ENCODE assay signal across 8 cellular contexts in genomic region chr14:66507181-66507721, GRCh38. TPM values are rescaled to one million over a fixed set of nuclear protein-coding genes. Genes with fewer than 3 reads are reported as not detected.
DNase-seq lines count a peak whose midpoint lies in the region; ATAC-seq and TF ChIP-seq lines count a peak whose summit lies in the region.

No MANE protein-coding gene starts in this region.

- H3K36me3 Mint-ChIP-seq in activated naive CD4-positive, alpha-beta T cell treated with anti-CD3 and anti-CD28 coated beads for 36 hours (ENCODE audit: low read depth), result peaks cover 3% of the 10 kb centered on the region

- H3K4me3 ChIP-seq in GM06990 (replicated peaks; ENCODE audit: low read depth, low read length) (peak overlapping the region; percentile 100), right atrium auricular region (peak overlapping the region; percentile 77 to 86), skin epidermis (peak overlapping the region; percentile 65 to 89 (median 84))

- no peaks in the 10 kb centered on the region for H3K9me3 ChIP-seq in right atrium auricular region

- H3K9me3 Mint-ChIP-seq in activated naive CD4-positive, alpha-beta T cell treated with anti-CD3 and anti-CD28 coated beads for 36 hours, result no peaks in the 10 kb centered on the region

- H3K4me1 ChIP-seq in right atrium auricular region, result peaks cover 0 to 16% of the 10 kb centered on the region in 2 donors

- peak; percentile 10 for ATAC-seq in GM21576 (IDR thresholded peaks at IDR 0.05; ENCODE audit: unreplicated experiment)

- intact Hi-C loops in activated naive CD4-positive, alpha-beta T cell treated with anti-CD3 and anti-CD28 coated beads for 36 hours (cut with micrococcal nuclease), result loop anchor here (5.0 to 10.0 kb wide), 7 partner anchors 100 to 1405 kb away; partner anchors contain the start of genes MAX and RDH11

- H3K36me3 ChIP-seq in GM06990 (ENCODE audit: control insufficient read depth, insufficient read depth, low read length) (no peaks in the 10 kb centered on the region), right atrium auricular region (no peaks in the 10 kb centered on the region)

- peak overlapping the region; percentile 85 for H3K27ac Mint-ChIP-seq in activated naive CD4-positive, alpha-beta T cell treated with anti-CD3 and anti-CD28 coated beads for 36 hours

- H3K27ac ChIP-seq in right atrium auricular region (peak overlapping the region; percentile 96 to 97), skin epidermis (peak overlapping the region; percentile 39 to 94 (median 84))

- peak overlapping the region; percentile 96 for H3K4me3 Mint-ChIP-seq in activated naive CD4-positive, alpha-beta T cell treated with anti-CD3 and anti-CD28 coated beads for 36 hours

- no peaks in the 10 kb centered on the region for H3K27me3 ChIP-seq in GM06990 (replicated peaks; ENCODE audit: control insufficient read depth, insufficient read depth, low read length)
- H3K27me3 ChIP-seq in right atrium auricular region, result no peaks in the 10 kb centered on the region

- TF ChIP-seq CTCF in GM06990 (IDR thresholded peaks at IDR 0.05; ENCODE audit: insufficient read depth, low read length, poor library complexity, severe bottlenecking) (no peak), right atrium auricular region (IDR thresholded peaks at IDR 0.05) (no peak)

- CTCF ChIA-PET in activated naive CD4-positive, alpha-beta T cell treated with anti-CD3 and anti-CD28 coated beads for 36 hours (lab: Charles Lee), result interaction anchor here (0.8 to 1.9 kb wide), 4 partner anchors 11 to 644 kb away, joined by 3 to 7 read pairs (median 3); no protein-coding TSS in a partner anchor

- DNase-seq in GM06990 (ENCODE audit: extremely low read depth, insufficient read length) (no peak), LoVo (ENCODE audit: low spot score) (peak; percentile 69), right atrium auricular region (ENCODE audit: low spot score) (no peak), A172 (ENCODE audit: low spot score) (no peak), GF-D8 (lab: John Stamatoyannopoulos, UW) (no peak)
- no peak for DNase-seq in activated naive CD4-positive, alpha-beta T cell treated with anti-CD3 and anti-CD28 coated beads for 36 hours

- peaks cover 7% of the 10 kb centered on the region for H3K27me3 Mint-ChIP-seq in activated naive CD4-positive, alpha-beta T cell treated with anti-CD3 and anti-CD28 coated beads for 36 hours (ENCODE audit: low read depth)

- H3K4me1 Mint-ChIP-seq in activated naive CD4-positive, alpha-beta T cell treated with anti-CD3 and anti-CD28 coated beads for 36 hours (ENCODE audit: low read depth), result peaks cover 27% of the 10 kb centered on the region

RNA-seq across cellular contexts. Expression of gene GPHN, which starts 0.7 kb away (rescaled TPM):
- total RNA-seq in activated naive CD4-positive, alpha-beta T cell treated with anti-CD3 and anti-CD28 coated beads for 36 hours, result 10 to 100 TPM; 14.2 to 21.4 TPM
- total RNA-seq in right atrium auricular region, result 10 to 100 TPM; 14.9 TPM
- total RNA-seq in A172 (2014; rRNA removed; shearing (Covaris generic)), result 10.7 and 13.3 TPM in 2 replicates

RNA-seq across cellular contexts. Expression of gene CCDC196, which starts 21.1 kb away (rescaled TPM):
- not detected for total RNA-seq in activated naive CD4-positive, alpha-beta T cell treated with anti-CD3 and anti-CD28 coated beads for 36 hours
- total RNA-seq in right atrium auricular region, result not detected
- total RNA-seq in A172 (2014; rRNA removed; shearing (Covaris generic)), result not detected in 2 replicates
